1 cellular context compared by ENCODE assay signal in the genomic region with DNA sequence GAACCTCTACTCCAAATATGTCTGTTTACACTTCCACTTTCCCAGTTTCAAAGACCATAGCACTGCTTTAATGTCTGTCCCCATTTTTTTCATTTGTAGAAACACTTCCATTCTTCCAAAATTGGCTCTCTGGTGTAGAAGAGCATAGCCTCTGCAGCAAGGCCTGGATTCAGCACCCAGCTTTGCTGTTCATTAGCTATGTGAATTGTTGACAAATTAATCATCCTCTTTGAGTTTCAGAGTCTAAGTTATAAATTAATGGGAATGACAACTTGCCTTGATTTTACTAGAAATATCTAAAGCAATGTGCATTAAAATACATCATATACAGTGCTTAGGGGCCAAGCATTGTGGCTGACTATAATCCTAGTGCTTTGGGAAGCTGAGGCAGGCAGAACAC.
TF ChIP-seq lines count a peak whose summit lies in the region.

No MANE protein-coding gene starts in this region.

TF ChIP-seq in WTC11, 78 proteins besides CTCF, POLR2A, EP300 and RAD21 (continued from another document):
- TF ChIP-seq, protein P1, sequence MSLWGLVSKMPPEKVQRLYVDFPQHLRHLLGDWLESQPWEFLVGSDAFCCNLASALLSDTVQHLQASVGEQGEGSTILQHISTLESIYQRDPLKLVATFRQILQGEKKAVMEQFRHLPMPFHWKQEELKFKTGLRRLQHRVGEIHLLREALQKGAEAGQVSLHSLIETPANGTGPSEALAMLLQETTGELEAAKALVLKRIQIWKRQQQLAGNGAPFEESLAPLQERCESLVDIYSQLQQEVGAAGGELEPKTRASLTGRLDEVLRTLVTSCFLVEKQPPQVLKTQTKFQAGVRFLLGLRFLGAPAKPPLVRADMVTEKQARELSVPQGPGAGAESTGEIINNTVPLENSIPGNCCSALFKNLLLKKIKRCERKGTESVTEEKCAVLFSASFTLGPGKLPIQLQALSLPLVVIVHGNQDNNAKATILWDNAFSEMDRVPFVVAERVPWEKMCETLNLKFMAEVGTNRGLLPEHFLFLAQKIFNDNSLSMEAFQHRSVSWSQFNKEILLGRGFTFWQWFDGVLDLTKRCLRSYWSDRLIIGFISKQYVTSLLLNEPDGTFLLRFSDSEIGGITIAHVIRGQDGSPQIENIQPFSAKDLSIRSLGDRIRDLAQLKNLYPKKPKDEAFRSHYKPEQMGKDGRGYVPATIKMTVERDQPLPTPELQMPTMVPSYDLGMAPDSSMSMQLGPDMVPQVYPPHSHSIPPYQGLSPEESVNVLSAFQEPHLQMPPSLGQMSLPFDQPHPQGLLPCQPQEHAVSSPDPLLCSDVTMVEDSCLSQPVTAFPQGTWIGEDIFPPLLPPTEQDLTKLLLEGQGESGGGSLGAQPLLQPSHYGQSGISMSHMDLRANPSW (CRISPR knock-in tag; conservative IDR thresholded peaks at IDR 0.05; ENCODE audit: low read depth), result no peak
- no peak for TF ChIP-seq RORB (CRISPR knock-in tag; IDR thresholded peaks at IDR 0.05)
